In genomic region chr3:87949189-87949878, GRCh38 we compare ENCODE assay signal across 16 cellular contexts.
DNase-seq lines count a peak whose midpoint lies in the region; ATAC-seq, FAIRE-seq and TF ChIP-seq lines count a peak whose summit lies in the region.
"Had no signal": no experiment of that assay in that cellular context is flagged by ENCODE, and none has a peak within 500 bp of the region (broad histone marks: within the 10 kb centered on the region; RNA-seq: fewer than 3 reads in every experiment).

No MANE protein-coding gene starts in this region.

- H3K36me3 ChIP-seq in H1 (ENCODE audit: control insufficient read depth in 2 of 4, insufficient read depth in 4 of 4, low read length in 3 of 4), result no peaks in the 10 kb centered on the region
- H3K36me3 ChIP-seq: right atrium auricular region had no signal

- POLR2A ChIA-PET in H1 (lab: Charles Lee; ENCODE audit: partially characterized antibody), result no interaction called here

- no peak overlapping the region for H3K4me2 ChIP-seq in H1 (ENCODE audit: insufficient read depth in 1 of 2, low read depth in 2 of 2, low read length in 2 of 2)
- H3K4me2 ChIP-seq: hepatocyte had no signal

- TF ChIP-seq POLR2A in H1 (IDR thresholded peaks at IDR 0.05; ENCODE audit: control extremely low read depth in 1 of 2, low read depth in 2 of 2, low read length in 2 of 2), result no peak

- no peak overlapping the region for H3K56ac ChIP-seq in H1 (replicated peaks; ENCODE audit: insufficient read length, low read depth, low read length)

- TF ChIP-seq CTCF in H1 (IDR thresholded peaks at IDR 0.05; ENCODE audit: control extremely low read depth in 1 of 3, insufficient read depth in 1 of 3, low read depth in 1 of 3, low read length in 3 of 3), result no peak

- H3K4me1 ChIP-seq in H1 (replicated peaks in 1 of 4; ENCODE audit: control insufficient read depth in 3 of 4, insufficient read depth in 4 of 4, low read length in 3 of 4), result no peaks in the 10 kb centered on the region
- H3K4me1 ChIP-seq: right atrium auricular region had no signal

- H2AFZ ChIP-seq in H1 (ENCODE audit: low read length), result peak overlapping the region; percentile 66; the same call in 1 of the 2 replicates
- H2AFZ ChIP-seq: hepatocyte had no signal

- no peak overlapping the region for H2BK120ac ChIP-seq in H1 (replicated peaks; ENCODE audit: low read depth, low read length)

- no peak overlapping the region for H3K4ac ChIP-seq in H1 (replicated peaks; ENCODE audit: insufficient read length, low read depth, low read length)

- H2BK20ac ChIP-seq in H1 (ENCODE audit: low read length), result no peak overlapping the region

- FAIRE-seq in H1 (lab: Jason Lieb, UNC) (no peak), urothelium cell line (lab: Jason Lieb, UNC) (no peak)
- FAIRE-seq: astrocyte had no signal

- H4K8ac ChIP-seq in H1 (ENCODE audit: extremely low read depth, insufficient read depth, low read length), result no peak overlapping the region

- CTCF ChIA-PET in H1 (lab: Charles Lee; ENCODE audit: partially characterized antibody), result interaction anchor here (0.6 kb wide), 1 partner anchor 34 kb away, joined by 3 read pairs; no protein-coding TSS in a partner anchor

- no peak overlapping the region for H3K27ac ChIP-seq in H1 (ENCODE audit: low read depth, low read length)
- no peak overlapping the region for H3K27ac ChIP-seq in substantia nigra (ENCODE audit: low read depth, low read length, poor library complexity, severe bottlenecking)
- H3K27ac ChIP-seq: hepatocyte, right atrium auricular region had no signal

- no peak overlapping the region for H2BK5ac ChIP-seq in H1 (ENCODE audit: low read depth, low read length)

- H2BK12ac ChIP-seq in H1 (ENCODE audit: low read depth, low read length), result no peak overlapping the region

- H3K79me2 ChIP-seq in H1 (ENCODE audit: control insufficient read depth in 1 of 2, insufficient read depth in 2 of 2, low read length in 2 of 2), result no peaks in the 10 kb centered on the region
- H3K79me2 ChIP-seq: hepatocyte had no signal

- no peak overlapping the region for H3K14ac ChIP-seq in H1 (ENCODE audit: insufficient read length)

- no peak overlapping the region for H3K9ac ChIP-seq in H1 (replicated peaks in 1 of 4; ENCODE audit: extremely low read depth in 1 of 4, low read depth in 3 of 4, low read length in 3 of 4)

- H3K9me3 ChIP-seq in H1 (ENCODE audit: insufficient read depth in 2 of 2, low read depth in 1 of 2, low read length in 1 of 2), result no peaks in the 10 kb centered on the region; a peak in 1 of 4 replicates
- H3K9me3 ChIP-seq: mucosa of descending colon, right atrium auricular region had no signal

- no peak overlapping the region for H3K23ac ChIP-seq in H1 (ENCODE audit: insufficient read length)

- no peaks in the 10 kb centered on the region for H4K20me1 ChIP-seq in H1 (replicated peaks in 1 of 2; ENCODE audit: control insufficient read depth in 1 of 2, insufficient read depth in 2 of 2, low read length in 2 of 2)

- H3K4me3 ChIP-seq in H1 (ENCODE audit: extremely low read depth in 1 of 4, insufficient read depth in 2 of 4, low read depth in 3 of 4, low read length in 4 of 4), result no peak overlapping the region
- H3K4me3 ChIP-seq: hepatocyte, mucosa of descending colon, right atrium auricular region had no signal

- no peaks in the 10 kb centered on the region for H3K27me3 ChIP-seq in H1 (replicated peaks in 1 of 4; ENCODE audit: control insufficient read depth in 3 of 4, extremely low read depth in 1 of 4, insufficient read depth in 3 of 4, low read length in 3 of 4)
- H3K27me3 ChIP-seq: hepatocyte, right atrium auricular region had no signal

- no peak for TF ChIP-seq RAD21 in H1 (IDR thresholded peaks at IDR 0.05 in 1 of 2, conservative IDR thresholded peaks at IDR 0.05 in 1 of 2; ENCODE audit: low read depth in 2 of 2, low read length in 2 of 2)

- H4K91ac ChIP-seq in H1 (replicated peaks; ENCODE audit: insufficient read length, low read length), result no peak overlapping the region

- 89 to 100% methylated on average over 1 to 4 of the region's 4 CpGs for WGBS in H1 (ENCODE audit: extremely low coverage in 1 of 2, insufficient coverage in 1 of 2, insufficient read length in 1 of 2, insufficient replicate concordance in 2 of 2, low coverage in 1 of 2, low lambda C conversion rate in 2 of 2, missing lambda C conversion rate in 1 of 2), 2 experiments

- ATAC-seq in GM18868 (IDR thresholded peaks at IDR 0.05; ENCODE audit: unreplicated experiment), result peak; percentile 94
- ATAC-seq in GM21529 (IDR thresholded peaks at IDR 0.05; ENCODE audit: unreplicated experiment), result peak; percentile 84
- peak; percentile 82 for ATAC-seq in HG03095 (IDR thresholded peaks at IDR 0.05; ENCODE audit: unreplicated experiment)
- ATAC-seq: effector memory CD8-positive, alpha-beta T cell; mucosa of descending colon had no signal

- no peak overlapping the region for H2AK5ac ChIP-seq in H1 (ENCODE audit: low read depth, low read length)

- no peak overlapping the region for H2BK15ac ChIP-seq in H1 (ENCODE audit: low read length)

- no peak for TF ChIP-seq EP300 in H1 (IDR thresholded peaks at IDR 0.05; ENCODE audit: borderline replicate concordance in 1 of 2, low read depth in 2 of 2, low read length in 2 of 2)

- no peak overlapping the region for H4K5ac ChIP-seq in H1 (ENCODE audit: insufficient read length, low read depth, low read length)

- no peaks in the 10 kb centered on the region for H3K23me2 ChIP-seq in H1 (ENCODE audit: low read depth, low read length)

- DNase-seq in H1 (ENCODE audit: low read depth in 1 of 2, low spot score in 2 of 2) (no peak), urothelium cell line (ENCODE audit: low spot score) (no peak), NCI-H345 treated with DMSO at 0.1 percent for 48 hours (lab: John Stamatoyannopoulos, UW; ENCODE audit: unreplicated experiment) (no peak), substantia nigra (lab: John Stamatoyannopoulos, UW) (no peak)
- no peak for DNase-seq in activated effector memory CD4-positive, alpha-beta T cell treated with anti-CD3 and anti-CD28 coated beads, Interleukin-2, amount 50 U/mL, for 16 hours
- DNase-seq: activated CD8-positive, alpha-beta memory T cell treated with anti-CD3 and anti-CD28 coated beads for 24 hours; CD4-positive, alpha-beta T cell; effector memory CD8-positive, alpha-beta T cell; mucosa of descending colon; NCI-H1417 treated with DMSO at 0.1 percent for 48 hours had no signal

- H3K79me1 ChIP-seq in H1 (ENCODE audit: low read depth, low read length), result no peaks in the 10 kb centered on the region

- no peak overlapping the region for H3K18ac ChIP-seq in H1 (ENCODE audit: extremely low read depth, low read length)

TF ChIP-seq in H1, 55 proteins besides CTCF, POLR2A, EP300 and RAD21 (continues in another document):
- TF ChIP-seq SIRT6 (IDR thresholded peaks at IDR 0.05; ENCODE audit: low read length) (no peak), TCF12 (IDR thresholded peaks at IDR 0.05; ENCODE audit: low read depth, low read length) (no peak), RXRA (IDR thresholded peaks at IDR 0.05; ENCODE audit: insufficient read depth, low read depth, low read length) (no peak), CBX5 (IDR thresholded peaks at IDR 0.05; ENCODE audit: low read depth, low read length) (no peak), KDM5A (IDR thresholded peaks at IDR 0.05; ENCODE audit: low read length) (no peak), KDM1A (IDR thresholded peaks at IDR 0.05; ENCODE audit: borderline replicate concordance, low read length) (no peak), ATF2 (IDR thresholded peaks at IDR 0.05; ENCODE audit: low read length) (no peak)
